Comparison of ENCODE assay signal across 1 cellular context in genomic region chr2:200354823-200355751, GRCh38.
TF ChIP-seq lines count a peak whose summit lies in the region.

No MANE protein-coding gene starts in this region.

TF ChIP-seq in WTC11, 78 proteins besides CTCF, POLR2A, EP300 and RAD21 (continued from another document):
- TF ChIP-seq AR (CRISPR knock-in tag; IDR thresholded peaks at IDR 0.05) (no peak), ZNF219 (CRISPR knock-in tag; IDR thresholded peaks at IDR 0.05; ENCODE audit: borderline replicate concordance) (no peak), ESRRA (CRISPR knock-in tag; IDR thresholded peaks at IDR 0.05; ENCODE audit: borderline replicate concordance) (no peak)
